ENCODE assay signal across 19 cellular contexts in genomic region chr10:124308811-124309210, GRCh38.
"Had no signal": no experiment of that assay in that cellular context is flagged by ENCODE, and none has a peak within 500 bp of the region (broad histone marks: within the 10 kb centered on the region; RNA-seq: fewer than 3 reads in every experiment).

No MANE protein-coding gene starts in this region.

- H3K27ac ChIP-seq: dorsolateral prefrontal cortex, esophagus muscularis mucosa, prostate gland, thyroid gland, VCaP had no signal

- H3K27me3 Mint-ChIP-seq: effector memory CD8-positive, alpha-beta T cell; stimulated activated naive CD8-positive, alpha-beta T cell treated with anti-CD3 and anti-CD28 coated beads, Interleukin-15, Interleukin-2, amounts not matched to agents 100 ng/mL and 50 ng/mL, for 24 hours had no signal

- ATAC-seq: activated CD4-positive, CD25-positive, alpha-beta regulatory T cell treated with anti-CD3 and anti-CD28 coated beads, Interleukin-2, amount 50 U/mL, for 24 hours; activated CD8-positive, alpha-beta T cell treated with anti-CD3 and anti-CD28 coated beads, Interleukin-2, amount 10 ng/mL, durations not matched to agents 7 days and 5 days; activated naive CD4-positive, alpha-beta T cell treated with anti-CD3 and anti-CD28 coated beads, Interleukin-2, amount 50 U/mL, for 72 hours; effector memory CD8-positive, alpha-beta T cell; SK-N-SH treated with all-trans-retinoic acid at 6 μM for 48 hours had no signal

- H3K4me1 Mint-ChIP-seq: activated CD4-positive, alpha-beta T cell treated with anti-CD3 and anti-CD28 coated beads, Interleukin-2, amount 10 ng/mL, durations not matched to agents 24 days and 14 days; neural crest cell had no signal

- H3K4me3 ChIP-seq: dorsolateral prefrontal cortex, esophagus muscularis mucosa, prostate gland, thyroid gland had no signal

- H3K4me1 ChIP-seq: prostate gland had no signal

- DNase-seq: activated CD4-positive, alpha-beta T cell treated with anti-CD3 and anti-CD28 coated beads, Interleukin-2, amount 10 ng/mL, durations not matched to agents 24 days and 14 days; activated CD8-positive, alpha-beta T cell treated with anti-CD3 and anti-CD28 coated beads, Interleukin-2, amount 10 ng/mL, durations not matched to agents 7 days and 5 days; effector memory CD8-positive, alpha-beta T cell; glutamatergic neuron; hippocampal formation; stimulated activated CD4-positive, alpha-beta T cell treated with anti-CD3 and anti-CD28 coated beads, Interleukin-4, amount 100 ng/mL, for 24 hours; substantia nigra; thyroid gland had no signal

- H3K9me3 ChIP-seq: esophagus muscularis mucosa, prostate gland, thyroid gland had no signal

- H3K36me3 ChIP-seq: esophagus muscularis mucosa, prostate gland, thyroid gland had no signal

- H3K36me3 Mint-ChIP-seq: activated naive CD4-positive, alpha-beta T cell treated with anti-CD3 and anti-CD28 coated beads, Interleukin-2, amount 50 U/mL, for 72 hours; brain had no signal

- H3K4me3 Mint-ChIP-seq: activated CD4-positive, alpha-beta T cell treated with anti-CD3 and anti-CD28 coated beads, Interleukin-2, amount 10 ng/mL, durations not matched to agents 24 days and 14 days; activated CD8-positive, alpha-beta T cell treated with anti-CD3 and anti-CD28 coated beads, Interleukin-2, amount 10 ng/mL, durations not matched to agents 7 days and 5 days; activated T-helper 1 cell treated with anti-CD3 and anti-CD28 coated beads, Interleukin-12 subunit alpha, Interleukin-12 subunit beta, Interleukin-2, Interleukin-4 antibody, amounts not matched to agents 30 ng/mL and 10 ng/mL and 1 ng/mL, durations not matched to agents 14 hours and 24 hours and 36 hours; brain; effector memory CD8-positive, alpha-beta T cell; neural crest cell; stimulated activated naive CD8-positive, alpha-beta T cell treated with anti-CD3 and anti-CD28 coated beads, Interleukin-15, Interleukin-2, amounts not matched to agents 100 ng/mL and 50 ng/mL, for 24 hours had no signal

- H3K9me3 Mint-ChIP-seq: activated CD4-positive, alpha-beta T cell treated with anti-CD3 and anti-CD28 coated beads, Interleukin-2, amount 10 ng/mL, durations not matched to agents 24 days and 14 days; activated T-helper 1 cell treated with anti-CD3 and anti-CD28 coated beads, Interleukin-12 subunit alpha, Interleukin-12 subunit beta, Interleukin-2, Interleukin-4 antibody, amounts not matched to agents 30 ng/mL and 10 ng/mL and 1 ng/mL, durations not matched to agents 14 hours and 24 hours and 36 hours; effector memory CD8-positive, alpha-beta T cell; neural crest cell; stimulated activated naive CD8-positive, alpha-beta T cell treated with anti-CD3 and anti-CD28 coated beads, Interleukin-15, Interleukin-2, amounts not matched to agents 100 ng/mL and 50 ng/mL, for 24 hours had no signal

- H3K27ac Mint-ChIP-seq: activated CD4-positive, alpha-beta T cell treated with anti-CD3 and anti-CD28 coated beads, Interleukin-2, amount 10 ng/mL, durations not matched to agents 24 days and 14 days; activated CD8-positive, alpha-beta T cell treated with anti-CD3 and anti-CD28 coated beads, Interleukin-2, amount 10 ng/mL, durations not matched to agents 7 days and 5 days; activated naive CD4-positive, alpha-beta T cell treated with anti-CD3 and anti-CD28 coated beads, Interleukin-2, amount 50 U/mL, for 72 hours; activated T-helper 1 cell treated with anti-CD3 and anti-CD28 coated beads, Interleukin-12 subunit alpha, Interleukin-12 subunit beta, Interleukin-2, Interleukin-4 antibody, amounts not matched to agents 30 ng/mL and 10 ng/mL and 1 ng/mL, durations not matched to agents 14 hours and 24 hours and 36 hours; brain; effector memory CD8-positive, alpha-beta T cell; stimulated activated naive CD8-positive, alpha-beta T cell treated with anti-CD3 and anti-CD28 coated beads, Interleukin-15, Interleukin-2, amounts not matched to agents 100 ng/mL and 50 ng/mL, for 24 hours had no signal

- H3K27me3 ChIP-seq: dorsolateral prefrontal cortex, esophagus muscularis mucosa, thyroid gland had no signal
